ENCODE assay signal across 1 cellular context in genomic region chr22:35631597-35631996, GRCh38.
TF ChIP-seq lines count a peak whose summit lies in the region.

No MANE protein-coding gene starts in this region.

TF ChIP-seq in HepG2, 621 proteins besides CTCF, POLR2A, EP300 and RAD21 (continued from another document):
- TF ChIP-seq ZXDC (CRISPR knock-in tag; IDR thresholded peaks at IDR 0.05) (no peak), ZHX2 (IDR thresholded peaks at IDR 0.05; ENCODE audit: low read depth) (no peak), ZHX2 (CRISPR knock-in tag; IDR thresholded peaks at IDR 0.05; ENCODE audit: borderline replicate concordance) (no peak), SMC3 (IDR thresholded peaks at IDR 0.05; ENCODE audit: low read length) (peak; percentile 53)
